Comparison of ENCODE assay signal across 8 cellular contexts in the genomic region with DNA sequence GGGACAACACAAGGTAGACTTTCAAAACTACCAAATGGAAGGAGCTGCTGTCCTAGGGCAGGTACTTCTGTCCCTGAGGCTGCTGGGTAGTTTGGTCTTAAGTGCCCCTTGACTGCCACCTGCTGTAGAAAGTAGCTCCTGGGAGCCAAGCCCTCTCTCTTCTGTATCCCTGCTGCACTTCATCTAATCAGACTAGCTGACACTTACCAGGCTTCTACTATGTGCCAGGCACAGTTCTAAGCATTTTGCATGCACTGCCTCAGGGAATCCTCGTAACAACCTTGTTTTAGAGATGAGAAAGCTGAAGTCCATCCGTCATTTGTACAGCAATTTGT. TPM values are rescaled to one million over a fixed set of nuclear protein-coding genes. Genes with fewer than 3 reads are reported as not detected.
DNase-seq lines count a peak whose midpoint lies in the region; ATAC-seq and TF ChIP-seq lines count a peak whose summit lies in the region.

No MANE protein-coding gene starts in this region.

- no peak overlapping the region for H3K27ac ChIP-seq in KMS-11
- H3K27ac ChIP-seq in endodermal cell (ENCODE audit: low read depth, low read length): no peak overlapping the region

- H3K79me2 ChIP-seq in KMS-11 (ENCODE audit: insufficient read depth, low read depth): no peaks in the 10 kb centered on the region

- no peak overlapping the region for H2AFZ ChIP-seq in KMS-11 (ENCODE audit: low read depth)

- no peaks in the 10 kb centered on the region for H3K27me3 Mint-ChIP-seq in T-helper 2 cell treated with Interferon-gamma antibody and Interleukin-4, amounts not matched to agents 5 μg/mL and 100 μg/mL, for 36 hours (ENCODE audit: low read depth)
- H3K27me3 Mint-ChIP-seq in endodermal cell (ENCODE audit: insufficient read depth) (no peaks in the 10 kb centered on the region), progenitor cell of endocrine pancreas (no peaks in the 10 kb centered on the region)

- H3K4me1 ChIP-seq in KMS-11 (ENCODE audit: low read depth, poor library complexity, severe bottlenecking) (peaks cover 17% of the 10 kb centered on the region), endodermal cell (ENCODE audit: control insufficient read depth, insufficient read depth, low read length) (peaks cover 16% of the 10 kb centered on the region)

- TF ChIP-seq CTCF in KMS-11 (conservative IDR thresholded peaks at IDR 0.05; ENCODE audit: low read depth, low read length) (peak; percentile 42), endodermal cell (conservative IDR thresholded peaks at IDR 0.05) (peak; percentile 79), progenitor cell of endocrine pancreas (IDR thresholded peaks at IDR 0.05; ENCODE audit: unreplicated experiment) (peak; percentile 57)

- no peaks in the 10 kb centered on the region for H3K9me3 Mint-ChIP-seq in T-helper 2 cell treated with Interferon-gamma antibody and Interleukin-4, amounts not matched to agents 5 μg/mL and 100 μg/mL, for 36 hours
- H3K9me3 Mint-ChIP-seq in endodermal cell: no peaks in the 10 kb centered on the region
- no peaks in the 10 kb centered on the region for H3K9me3 Mint-ChIP-seq in progenitor cell of endocrine pancreas (ENCODE audit: low read depth)

- H3K36me3 Mint-ChIP-seq in T-helper 2 cell treated with Interferon-gamma antibody and Interleukin-4, amounts not matched to agents 5 μg/mL and 100 μg/mL, for 36 hours (ENCODE audit: low read depth): peaks cover 5% of the 10 kb centered on the region
- H3K36me3 Mint-ChIP-seq in endodermal cell (ENCODE audit: low read depth): peaks cover 57% of the 10 kb centered on the region
- H3K36me3 Mint-ChIP-seq in progenitor cell of endocrine pancreas (ENCODE audit: insufficient read depth): peaks cover 7% of the 10 kb centered on the region

- H3K4me3 ChIP-seq in KMS-11 (IDR thresholded peaks at IDR 0.05; ENCODE audit: insufficient read depth, low read depth, low read length) (no peak overlapping the region), endodermal cell (ENCODE audit: low read length) (no peak overlapping the region)

- no peaks in the 10 kb centered on the region for H4K20me1 ChIP-seq in KMS-11 (ENCODE audit: insufficient read depth)

- DNase-seq in DMS 273 (lab: John Stamatoyannopoulos, UW; ENCODE audit: unreplicated experiment) (peak; percentile 62), DMS 273 treated with DMSO at 0.1 percent for 48 hours (lab: John Stamatoyannopoulos, UW) (no peak), endodermal cell (peak; percentile 89), progenitor cell of endocrine pancreas (ENCODE audit: low spot score, unreplicated experiment) (no peak)
- DNase-seq in T-helper 2 cell treated with Interferon-gamma antibody and Interleukin-4, amounts not matched to agents 5 μg/mL and 100 μg/mL, for 36 hours (ENCODE audit: low spot score): peak; percentile 32

- H3K4me1 Mint-ChIP-seq in T-helper 2 cell treated with Interferon-gamma antibody and Interleukin-4, amounts not matched to agents 5 μg/mL and 100 μg/mL, for 36 hours (ENCODE audit: low read depth): peaks cover 15% of the 10 kb centered on the region
- H3K4me1 Mint-ChIP-seq in endodermal cell (peaks cover 22% of the 10 kb centered on the region), progenitor cell of endocrine pancreas (ENCODE audit: low read depth) (peaks cover 1% of the 10 kb centered on the region)

- 84 to 86% methylated on average over 2 of the region's 2 CpGs for WGBS in endodermal cell (ENCODE audit: insufficient coverage in 1 of 2, insufficient read length in 1 of 2), 2 experiments

- H3K4me2 ChIP-seq in KMS-11: no peak overlapping the region

- no peaks in the 10 kb centered on the region for H3K27me3 ChIP-seq in KMS-11 (ENCODE audit: insufficient read depth, low read depth)
- no peaks in the 10 kb centered on the region for H3K27me3 ChIP-seq in endodermal cell (ENCODE audit: control insufficient read depth, insufficient read depth, low read length, poor library complexity, severe bottlenecking)

- ATAC-seq in GM19395 (IDR thresholded peaks at IDR 0.05; ENCODE audit: unreplicated experiment) (no peak), HG03045 (IDR thresholded peaks at IDR 0.05; ENCODE audit: unreplicated experiment) (no peak)

- H3K4me3 Mint-ChIP-seq in T-helper 2 cell treated with Interferon-gamma antibody and Interleukin-4, amounts not matched to agents 5 μg/mL and 100 μg/mL, for 36 hours: no peak overlapping the region
- no peak overlapping the region for H3K4me3 Mint-ChIP-seq in endodermal cell
- H3K4me3 Mint-ChIP-seq in progenitor cell of endocrine pancreas (ENCODE audit: low read depth): no peak overlapping the region

- no peak overlapping the region for H3K27ac Mint-ChIP-seq in T-helper 2 cell treated with Interferon-gamma antibody and Interleukin-4, amounts not matched to agents 5 μg/mL and 100 μg/mL, for 36 hours
- H3K27ac Mint-ChIP-seq in endodermal cell (peak overlapping the region; percentile 78), progenitor cell of endocrine pancreas (no peak overlapping the region)

- H3K9me3 ChIP-seq in endodermal cell (ENCODE audit: control insufficient read depth, low read length): no peaks in the 10 kb centered on the region

- H3K9ac ChIP-seq in KMS-11 (no peak overlapping the region), endodermal cell (ENCODE audit: extremely low read depth, low read length, poor library complexity, severe bottlenecking) (peak overlapping the region; percentile 3)

- H3K36me3 ChIP-seq in KMS-11 (ENCODE audit: insufficient read depth): no peaks in the 10 kb centered on the region
- peaks cover 33% of the 10 kb centered on the region for H3K36me3 ChIP-seq in endodermal cell (ENCODE audit: control insufficient read depth, insufficient read depth, low read length)

RNA-seq across cellular contexts. Expression of gene SRSF4, which starts 15.9 kb away (rescaled TPM):
- total RNA-seq in endodermal cell (100 to 1,000 TPM in 1 of 2 donors, 10 to 100 TPM in 1; 89.1 to 107 TPM), progenitor cell of endocrine pancreas (108 and 111 TPM in 2 replicates)
- polyA plus RNA-seq in endodermal cell (2013, experiment 1 of 2): 101 TPM
- 85.0 TPM for polyA plus RNA-seq in endodermal cell (2013, experiment 2 of 2)

RNA-seq across cellular contexts. Expression of gene MECR, which starts 33.2 kb away (rescaled TPM):
- 10 to 100 TPM; 33.3 to 38.2 TPM for total RNA-seq in endodermal cell
- polyA plus RNA-seq in endodermal cell (2013, experiment 1 of 2): 35.9 TPM
- polyA plus RNA-seq in endodermal cell (2013, experiment 2 of 2): 30.3 TPM
- 28.8 and 35.9 TPM in 2 replicates for total RNA-seq in progenitor cell of endocrine pancreas

RNA-seq across cellular contexts. Expression of gene PTPRU, which starts 38.8 kb away (rescaled TPM):
- total RNA-seq in endodermal cell: 10 to 100 TPM; 49.8 to 73.1 TPM
- polyA plus RNA-seq in endodermal cell (2013, experiment 1 of 2): 39.5 TPM
- polyA plus RNA-seq in endodermal cell (2013, experiment 2 of 2): 36.6 TPM
- total RNA-seq in progenitor cell of endocrine pancreas: 74.0 and 79.4 TPM in 2 replicates

Comparison
In these comparisons a context has a peak if more than half of its experiments do, and no peak if none do; other contexts are left out.
1. DNase-seq: peak in DMS 273 (single experiment), T-helper 2 cell treated with Interferon-gamma antibody and Interleukin-4, amounts not matched to agents 5 μg/mL and 100 μg/mL, for 36 hours (single experiment) and endodermal cell (single experiment); none in DMS 273 treated with DMSO at 0.1 percent for 48 hours (single experiment) and progenitor cell of endocrine pancreas (single experiment).
2. Peak in every context shown above with its lines, with median percentiles within 50 percentile points of each other: CTCF ChIP-seq.